ENCODE assay signal across 7 cellular contexts in genomic region chr22:19085233-19086043, GRCh38. TPM values are rescaled to one million over a fixed set of nuclear protein-coding genes. Genes with fewer than 3 reads are reported as not detected.
DNase-seq lines count a peak whose midpoint lies in the region; ATAC-seq and TF ChIP-seq lines count a peak whose summit lies in the region.

No MANE protein-coding gene starts in this region.

- DNase-seq in SJSA1 (ENCODE audit: low read depth in 1 of 2, low spot score in 2 of 2): no peak
- DNase-seq in foreskin fibroblast: peak; percentile 12 to 61
- peak; percentile 12 for DNase-seq in skeletal muscle cell (ENCODE audit: low read depth)

- TF ChIP-seq CTCF in GM12872 (IDR thresholded peaks at IDR 0.05; ENCODE audit: insufficient read depth, low read depth, low read length): peak; percentile 62
- TF ChIP-seq CTCF in foreskin fibroblast (IDR thresholded peaks at IDR 0.05; ENCODE audit: low read depth, low read length): peak; percentile 45

- H3K4me1 ChIP-seq in SJSA1 (replicated peaks): peaks cover 24% of the 10 kb centered on the region

- H3K4me3 ChIP-seq in SJSA1 (no peak overlapping the region), foreskin fibroblast (ENCODE audit: low read depth in 1 of 2, low read length in 2 of 2) (no peak overlapping the region), skeletal muscle cell (ENCODE audit: low read depth, low read length) (no peak overlapping the region)

- H3K36me3 ChIP-seq in SJSA1: peaks cover 29% of the 10 kb centered on the region

- no peaks in the 10 kb centered on the region for H3K27me3 ChIP-seq in SJSA1 (replicated peaks)

- H3K9me3 ChIP-seq in SJSA1 (replicated peaks): no peaks in the 10 kb centered on the region

- H3K27ac ChIP-seq in SJSA1: peak overlapping the region; percentile 55

- ATAC-seq in HG03095 (IDR thresholded peaks at IDR 0.05; ENCODE audit: unreplicated experiment) (peak; percentile 71), GM18867 (IDR thresholded peaks at IDR 0.05; ENCODE audit: unreplicated experiment) (no peak), GM19455 (IDR thresholded peaks at IDR 0.05; ENCODE audit: unreplicated experiment) (no peak)

RNA-seq across cellular contexts. Expression of gene DGCR2, which starts 36.8 kb away (rescaled TPM):
- total RNA-seq in SJSA1 (2014; rRNA removed; shearing (Covaris generic)): 51.1 and 62.2 TPM in 2 replicates

RNA-seq across cellular contexts. Expression of gene TSSK2, which starts 45.7 kb away (rescaled TPM):
- total RNA-seq in SJSA1 (2014; rRNA removed; shearing (Covaris generic)): not detected in 2 replicates

RNA-seq across cellular contexts. Expression of gene ESS2, which starts 59.0 kb away (rescaled TPM):
- total RNA-seq in SJSA1 (2014; rRNA removed; shearing (Covaris generic)): 7.6 and 21.2 TPM in 2 replicates

Comparison
In these comparisons a context has a peak if more than half of its experiments do, and no peak if none do; other contexts are left out.
1. DNase-seq: peak in foreskin fibroblast (2 of 2) and skeletal muscle cell (single experiment); none in SJSA1 (0 of 2).